38 cellular contexts compared by ENCODE assay signal in genomic region chr5:94977437-94977836, GRCh38.
"Had no signal": no experiment of that assay in that cellular context is flagged by ENCODE, and none has a peak within 500 bp of the region (broad histone marks: within the 10 kb centered on the region; RNA-seq: fewer than 3 reads in every experiment).

No MANE protein-coding gene starts in this region.

- H3K36me3 Mint-ChIP-seq: activated naive CD4-positive, alpha-beta T cell treated with anti-CD3 and anti-CD28 coated beads, Interleukin-2, amount 10 ng/mL, durations not matched to agents 7 days and 5 days; activated naive CD8-positive, alpha-beta T cell; activated naive CD8-positive, alpha-beta T cell treated with anti-CD3 and anti-CD28 coated beads for 36 hours; activated naive CD8-positive, alpha-beta T cell treated with anti-CD3 and anti-CD28 coated beads, Interleukin-2, amount 10 ng/mL, durations not matched to agents 7 days and 5 days had no signal

- H3K4me1 ChIP-seq: adrenal gland, ascending aorta, body of pancreas, breast epithelium had no signal

- H3K9me3 ChIP-seq: adrenal gland had no signal

- H3K27me3 Mint-ChIP-seq: activated naive CD4-positive, alpha-beta T cell treated with anti-CD3 and anti-CD28 coated beads, Interleukin-2, amount 10 ng/mL, durations not matched to agents 7 days and 5 days; activated naive CD8-positive, alpha-beta T cell; activated naive CD8-positive, alpha-beta T cell treated with anti-CD3 and anti-CD28 coated beads for 36 hours; activated naive CD8-positive, alpha-beta T cell treated with anti-CD3 and anti-CD28 coated beads, Interleukin-2, amount 50 U/mL, for 24 hours; brain; central memory CD8-positive, alpha-beta T cell had no signal

- H3K36me3 ChIP-seq: adrenal gland, ascending aorta, brain microvascular endothelial cell, breast epithelium, cardiac muscle cell had no signal

- DNase-seq: activated effector memory CD4-positive, alpha-beta T cell treated with anti-CD3 and anti-CD28 coated beads, Interleukin-2, amount 50 U/mL, for 16 hours; activated effector memory CD4-positive, alpha-beta T cell treated with Interleukin-2 at 50 U/mL for 16 hours; activated gamma-delta T cell; activated gamma-delta T cell treated with Interleukin-2 at 50 U/mL for 16 hours; activated naive CD4-positive, alpha-beta T cell; activated naive CD4-positive, alpha-beta T cell treated with anti-CD3 and anti-CD28 coated beads for 36 hours; activated naive CD4-positive, alpha-beta T cell treated with anti-CD3 and anti-CD28 coated beads, Interleukin-2, amount 10 ng/mL, durations not matched to agents 7 days and 5 days; activated naive CD4-positive, alpha-beta T cell treated with anti-CD3 and anti-CD28 coated beads, Interleukin-2, amount 50 U/mL, for 16 hours; activated naive CD4-positive, alpha-beta T cell treated with Interleukin-2 at 50 U/mL for 16 hours; activated naive CD8-positive, alpha-beta T cell treated with anti-CD3 and anti-CD28 coated beads for 36 hours; activated naive CD8-positive, alpha-beta T cell treated with anti-CD3 and anti-CD28 coated beads, Interleukin-2, amount 10 ng/mL, durations not matched to agents 7 days and 5 days; activated naive CD8-positive, alpha-beta T cell treated with anti-CD3 and anti-CD28 coated beads, Interleukin-2, amount 50 U/mL, for 24 hours; activated T-cell treated with anti-CD3 and anti-CD28 coated beads, Interleukin-2, amount 50 U/mL, for 4 hours; activated T-cell treated with anti-CD3 and anti-CD28 coated beads, Interleukin-2, amount 50 U/mL, for 48 hours; activated T-cell treated with anti-CD3 and anti-CD28 coated beads, Interleukin-2, amount 50 U/mL, for 72 hours; adrenal gland; amniotic stem cell; amygdala; anterior cingulate cortex; aorta; body of pancreas; brain microvascular endothelial cell; caudate nucleus; central memory CD4-positive, alpha-beta T cell; cerebellar nuclear complex had no signal

- H3K4me3 Mint-ChIP-seq: activated naive CD4-positive, alpha-beta T cell treated with anti-CD3 and anti-CD28 coated beads for 36 hours; activated naive CD4-positive, alpha-beta T cell treated with anti-CD3 and anti-CD28 coated beads, Interleukin-2, amount 10 ng/mL, durations not matched to agents 7 days and 5 days; activated naive CD4-positive, alpha-beta T cell treated with anti-CD3 and anti-CD28 coated beads, Interleukin-2, amount 50 U/mL, for 24 hours; activated naive CD8-positive, alpha-beta T cell; activated naive CD8-positive, alpha-beta T cell treated with anti-CD3 and anti-CD28 coated beads for 36 hours; activated naive CD8-positive, alpha-beta T cell treated with anti-CD3 and anti-CD28 coated beads, Interleukin-2, amount 10 ng/mL, durations not matched to agents 7 days and 5 days; activated naive CD8-positive, alpha-beta T cell treated with anti-CD3 and anti-CD28 coated beads, Interleukin-2, amount 50 U/mL, for 24 hours; activated T-cell treated with anti-CD3 and anti-CD28 coated beads, Interleukin-2, amount 50 U/mL, for 4 hours; activated T-cell treated with anti-CD3 and anti-CD28 coated beads, Interleukin-2, amount 50 U/mL, for 72 hours; activated T-helper 1 cell treated with anti-CD3 and anti-CD28 coated beads, Interleukin-12 subunit alpha, Interleukin-12 subunit beta, Interleukin-2, Interleukin-4 antibody, amounts not matched to agents 30 ng/mL and 10 ng/mL and 1 ng/mL, durations not matched to agents 14 hours and 24 hours and 36 hours; activated T-helper 17 cell treated with anti-CD3 and anti-CD28 coated beads, Interleukin-2, amount 50 U/mL, for 72 hours; brain; central memory CD8-positive, alpha-beta T cell had no signal

- H3K27me3 ChIP-seq: adrenal gland, ascending aorta, body of pancreas, brain microvascular endothelial cell, breast epithelium, cardiac muscle cell had no signal

- ATAC-seq: activated naive CD4-positive, alpha-beta T cell treated with anti-CD3 and anti-CD28 coated beads, Interleukin-2, amount 50 U/mL, for 72 hours; activated naive CD8-positive, alpha-beta T cell treated with anti-CD3 and anti-CD28 coated beads, Interleukin-2, amount 50 U/mL, for 24 hours; activated T-cell treated with anti-CD3 and anti-CD28 coated beads, Interleukin-2, amount 50 U/mL, for 4 hours; activated T-cell treated with anti-CD3 and anti-CD28 coated beads, Interleukin-2, amount 50 U/mL, for 72 hours; activated T-helper 17 cell treated with anti-CD3 and anti-CD28 coated beads, Interleukin-2, amount 50 U/mL, for 72 hours; body of pancreas had no signal

- H3K4me1 Mint-ChIP-seq: activated naive CD4-positive, alpha-beta T cell treated with anti-CD3 and anti-CD28 coated beads, Interleukin-2, amount 10 ng/mL, durations not matched to agents 7 days and 5 days; activated naive CD4-positive, alpha-beta T cell treated with anti-CD3 and anti-CD28 coated beads, Interleukin-2, amount 50 U/mL, for 24 hours; activated naive CD8-positive, alpha-beta T cell treated with anti-CD3 and anti-CD28 coated beads for 36 hours; activated naive CD8-positive, alpha-beta T cell treated with anti-CD3 and anti-CD28 coated beads, Interleukin-2, amount 10 ng/mL, durations not matched to agents 7 days and 5 days; activated naive CD8-positive, alpha-beta T cell treated with anti-CD3 and anti-CD28 coated beads, Interleukin-2, amount 50 U/mL, for 24 hours; activated T-helper 17 cell treated with anti-CD3 and anti-CD28 coated beads, Interleukin-2, amount 50 U/mL, for 72 hours; brain; central memory CD8-positive, alpha-beta T cell had no signal

- H3K4me3 ChIP-seq: adrenal gland, ascending aorta, body of pancreas, breast epithelium, cardiac muscle cell had no signal

- H3K27ac Mint-ChIP-seq: activated naive CD4-positive, alpha-beta T cell treated with anti-CD3 and anti-CD28 coated beads for 36 hours; activated naive CD4-positive, alpha-beta T cell treated with anti-CD3 and anti-CD28 coated beads, Interleukin-2, amount 10 ng/mL, durations not matched to agents 7 days and 5 days; activated naive CD4-positive, alpha-beta T cell treated with anti-CD3 and anti-CD28 coated beads, Interleukin-2, amount 50 U/mL, for 24 hours; activated naive CD4-positive, alpha-beta T cell treated with anti-CD3 and anti-CD28 coated beads, Interleukin-2, amount 50 U/mL, for 72 hours; activated naive CD8-positive, alpha-beta T cell; activated naive CD8-positive, alpha-beta T cell treated with anti-CD3 and anti-CD28 coated beads for 36 hours; activated naive CD8-positive, alpha-beta T cell treated with anti-CD3 and anti-CD28 coated beads, Interleukin-2, amount 10 ng/mL, durations not matched to agents 7 days and 5 days; activated naive CD8-positive, alpha-beta T cell treated with anti-CD3 and anti-CD28 coated beads, Interleukin-2, amount 50 U/mL, for 24 hours; activated T-cell treated with anti-CD3 and anti-CD28 coated beads, Interleukin-2, amount 50 U/mL, for 72 hours; activated T-helper 1 cell treated with anti-CD3 and anti-CD28 coated beads, Interleukin-12 subunit alpha, Interleukin-12 subunit beta, Interleukin-2, Interleukin-4 antibody, amounts not matched to agents 30 ng/mL and 10 ng/mL and 1 ng/mL, durations not matched to agents 14 hours and 24 hours and 36 hours; activated T-helper 17 cell treated with anti-CD3 and anti-CD28 coated beads, Interleukin-2, amount 50 U/mL, for 72 hours; activated T-helper 2 cell treated with anti-CD3 and anti-CD28 coated beads, Interferon-gamma antibody, Interleukin-2, Interleukin-4, amounts not matched to agents 10 μg/mL and 5 μg/mL and 100 μg/mL, durations not matched to agents 14 hours and 24 hours and 36 hours; brain had no signal

- H3K27ac ChIP-seq: adrenal gland, ascending aorta, body of pancreas, brain microvascular endothelial cell, breast epithelium, cardiac muscle cell had no signal

- FAIRE-seq: astrocyte, bronchial epithelial cell had no signal
